In the genomic region with DNA sequence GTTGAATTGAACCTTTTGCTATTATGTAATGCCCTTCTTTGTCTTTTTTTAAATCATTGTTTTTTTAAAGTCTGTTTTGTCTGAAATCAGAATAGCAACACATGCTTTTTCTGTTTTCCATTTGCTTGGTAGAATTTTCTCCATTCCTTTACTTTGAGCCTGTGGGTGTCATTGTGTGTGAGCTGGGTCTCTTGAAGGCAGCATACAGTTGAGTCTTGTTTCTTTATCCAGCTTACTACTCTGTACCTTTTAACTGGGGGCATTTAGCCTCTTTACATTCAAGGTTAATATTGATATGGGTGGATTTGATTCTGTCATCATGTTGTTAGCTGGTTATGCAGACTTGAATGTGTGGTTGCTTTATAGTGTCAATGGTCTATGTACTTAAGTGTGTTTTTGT, we compare ENCODE assay signal across 34 cellular contexts.
"Had no signal": no experiment of that assay in that cellular context is flagged by ENCODE, and none has a peak within 500 bp of the region (broad histone marks: within the 10 kb centered on the region; RNA-seq: fewer than 3 reads in every experiment).

No MANE protein-coding gene starts in this region.

- DNase-seq: Karpas-422, Kasumi-1, MG63, MM.1S, MV-4-11, NCI-H1048, NCI-H1092, NCI-H1092 treated with DMSO at 0.1 percent for 48 hours, NCI-H1105, NCI-H1105 treated with DMSO at 0.1 percent for 48 hours, NCI-H1417, NCI-H1417 treated with DMSO at 0.1 percent for 48 hours, NCI-H1436, NCI-H1436 treated with DMSO at 0.1 percent for 48 hours, NCI-H146, NCI-H1694, NCI-H1694 treated with DMSO at 0.1 percent for 48 hours, NCI-H187, NCI-H187 treated with DMSO at 0.1 percent for 48 hours, NCI-H1930, NCI-H2029, NCI-H2029 treated with DMSO at 0.1 percent for 48 hours, NCI-H2081, NCI-H2081 treated with DMSO at 0.1 percent for 48 hours, NCI-H2107, NCI-H2171, NCI-H2171 treated with DMSO at 0.1 percent for 48 hours, NCI-H2227 treated with DMSO at 0.1 percent for 48 hours, NCI-H226, NCI-H345, NCI-H446, NCI-H446 treated with DMSO at 0.1 percent for 48 hours, NCI-H510A, NCI-H510A treated with DMSO at 0.1 percent for 48 hours had no signal

- H3K4me3 ChIP-seq: MG63 had no signal

- H3K9me3 ChIP-seq: MG63 had no signal

- H3K36me3 ChIP-seq: MG63 had no signal
